In genomic region chr20:16158976-16159286, GRCh38 we compare ENCODE assay signal across 11 cellular contexts.
DNase-seq lines count a peak whose midpoint lies in the region; ATAC-seq and TF ChIP-seq lines count a peak whose summit lies in the region.
"Had no signal": no experiment of that assay in that cellular context is flagged by ENCODE, and none has a peak within 500 bp of the region (broad histone marks: within the 10 kb centered on the region; RNA-seq: fewer than 3 reads in every experiment).

No MANE protein-coding gene starts in this region.

- CTCF ChIA-PET in activated B cell treated with CpG ODN at 0.5 μM for 24 hours (lab: Charles Lee): interaction anchor here (0.9 to 1.5 kb wide), 3 partner anchors 16 to 59 kb away, joined by 3 to 4 read pairs (median 3); no protein-coding TSS in a partner anchor
- CTCF ChIA-PET in activated CD4-positive, alpha-beta memory T cell treated with anti-CD3 and anti-CD28 coated beads, Interleukin-2, amount 10 ng/mL, durations not matched to agents 7 days and 5 days (lab: Charles Lee): no interaction called here

- H3K9me3 Mint-ChIP-seq in activated B cell treated with CpG ODN at 0.5 μM for 24 hours: peaks cover 17% of the 10 kb centered on the region
- H3K9me3 Mint-ChIP-seq in activated CD4-positive, alpha-beta memory T cell treated with anti-CD3 and anti-CD28 coated beads, Interleukin-2, amount 10 ng/mL, durations not matched to agents 7 days and 5 days: peaks cover 2% of the 10 kb centered on the region

- no peak for DNase-seq in activated B cell treated with CpG ODN at 0.5 μM for 24 hours
- no peak for DNase-seq in activated CD4-positive, alpha-beta memory T cell treated with anti-CD3 and anti-CD28 coated beads, Interleukin-2, amount 10 ng/mL, durations not matched to agents 7 days and 5 days
- no peak for DNase-seq in NCI-H1930 (lab: John Stamatoyannopoulos, UW)
- DNase-seq in dedifferentiated amniotic fluid mesenchymal stem cell (ENCODE audit: extremely low spot score): no peak
- DNase-seq in RPMI8226: no peak
- DNase-seq: activated gamma-delta T cell treated with Interleukin-2 at 50 U/mL for 16 hours, NCI-H187 treated with DMSO at 0.1 percent for 48 hours had no signal

- peaks cover 7% of the 10 kb centered on the region for H3K36me3 Mint-ChIP-seq in activated B cell treated with CpG ODN at 0.5 μM for 24 hours (ENCODE audit: low read depth)
- no peaks in the 10 kb centered on the region for H3K36me3 Mint-ChIP-seq in activated CD4-positive, alpha-beta memory T cell treated with anti-CD3 and anti-CD28 coated beads, Interleukin-2, amount 10 ng/mL, durations not matched to agents 7 days and 5 days (ENCODE audit: low read depth)

- peak overlapping the region; percentile 96 for H3K27ac Mint-ChIP-seq in activated B cell treated with CpG ODN at 0.5 μM for 24 hours
- no peak overlapping the region for H3K27ac Mint-ChIP-seq in activated CD4-positive, alpha-beta memory T cell treated with anti-CD3 and anti-CD28 coated beads, Interleukin-2, amount 10 ng/mL, durations not matched to agents 7 days and 5 days
- H3K27ac Mint-ChIP-seq: dendritic cell treated with granulocyte-macrophage colony-stimulating factor and Interleukin-4, amounts not matched to agents 40 ng/mL and 50 ng/mL, for 4 days had no signal

- intact Hi-C loops in activated B cell treated with CpG ODN at 0.5 μM for 24 hours (cut with micrococcal nuclease): loop anchor here (1.0 to 5.0 kb wide), 5 partner anchors 77 to 352 kb away; no protein-coding TSS in a partner anchor

- peak overlapping the region; percentile 81 for H3K4me3 Mint-ChIP-seq in activated B cell treated with CpG ODN at 0.5 μM for 24 hours
- H3K4me3 Mint-ChIP-seq in activated CD4-positive, alpha-beta memory T cell treated with anti-CD3 and anti-CD28 coated beads, Interleukin-2, amount 10 ng/mL, durations not matched to agents 7 days and 5 days: no peak overlapping the region
- H3K4me3 Mint-ChIP-seq: dendritic cell treated with granulocyte-macrophage colony-stimulating factor and Interleukin-4, amounts not matched to agents 40 ng/mL and 50 ng/mL, for 4 days had no signal

- POLR2A ChIA-PET in activated B cell treated with CpG ODN at 0.5 μM for 24 hours (lab: Charles Lee): interaction anchor here (0.6 to 1.6 kb wide), 4 partner anchors 9 to 173 kb away, joined by 3 to 7 read pairs (median 4); no protein-coding TSS in a partner anchor
- POLR2A ChIA-PET in activated CD4-positive, alpha-beta memory T cell treated with anti-CD3 and anti-CD28 coated beads, Interleukin-2, amount 10 ng/mL, durations not matched to agents 7 days and 5 days (lab: Charles Lee): no interaction called here

- H3K4me1 Mint-ChIP-seq in activated B cell treated with CpG ODN at 0.5 μM for 24 hours: peaks cover 64% of the 10 kb centered on the region
- H3K4me1 Mint-ChIP-seq in activated CD4-positive, alpha-beta memory T cell treated with anti-CD3 and anti-CD28 coated beads, Interleukin-2, amount 10 ng/mL, durations not matched to agents 7 days and 5 days: no peaks in the 10 kb centered on the region

- no peaks in the 10 kb centered on the region for H3K27me3 Mint-ChIP-seq in activated B cell treated with CpG ODN at 0.5 μM for 24 hours
- no peaks in the 10 kb centered on the region for H3K27me3 Mint-ChIP-seq in activated CD4-positive, alpha-beta memory T cell treated with anti-CD3 and anti-CD28 coated beads, Interleukin-2, amount 10 ng/mL, durations not matched to agents 7 days and 5 days
- H3K27me3 Mint-ChIP-seq: dendritic cell treated with granulocyte-macrophage colony-stimulating factor and Interleukin-4, amounts not matched to agents 40 ng/mL and 50 ng/mL, for 4 days had no signal

- peak; percentile 23 for ATAC-seq in GM18520 (IDR thresholded peaks at IDR 0.05; ENCODE audit: unreplicated experiment)
- ATAC-seq in GM21515 (IDR thresholded peaks at IDR 0.05; ENCODE audit: unreplicated experiment): peak; percentile 64
- peak; percentile 49 for ATAC-seq in HG03103 (IDR thresholded peaks at IDR 0.05; ENCODE audit: low read depth, unreplicated experiment)
- peak; percentile 61 for ATAC-seq in activated B cell treated with CpG ODN at 0.5 μM for 24 hours (ENCODE audit: low read depth)

- TF ChIP-seq CTCF in activated B cell treated with CpG ODN at 0.5 μM for 24 hours (IDR thresholded peaks at IDR 0.05): no peak
